16 cellular contexts compared by ENCODE assay signal in the genomic region with DNA sequence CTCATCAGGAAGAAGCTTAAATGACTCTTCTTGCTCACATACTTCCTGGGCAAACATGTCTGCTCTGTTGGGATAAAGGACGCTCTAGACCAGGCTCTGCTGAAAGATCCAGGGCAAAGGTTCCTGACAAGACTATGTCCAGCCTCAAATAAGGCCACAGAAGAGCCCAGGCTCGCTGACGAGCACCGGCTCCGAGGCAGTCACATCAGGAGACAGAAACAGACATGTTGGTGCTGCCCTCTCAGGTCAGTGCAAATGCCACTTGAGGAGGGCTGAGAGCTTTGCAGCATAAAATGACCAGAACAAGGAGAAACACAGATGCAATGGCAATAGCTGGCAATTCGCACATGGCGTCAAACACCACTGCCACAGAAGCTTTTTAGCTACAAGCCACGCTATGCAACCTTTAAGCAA.
DNase-seq lines count a peak whose midpoint lies in the region; ATAC-seq and TF ChIP-seq lines count a peak whose summit lies in the region.
"Had no signal": no experiment of that assay in that cellular context is flagged by ENCODE, and none has a peak within 500 bp of the region (broad histone marks: within the 10 kb centered on the region; RNA-seq: fewer than 3 reads in every experiment).

No MANE protein-coding gene starts in this region.

- BruUV-seq in PC-3 (replicated peaks; lab: Mats Ljungman, UMichigan) = no TSS peak

- H3K9me3 ChIP-seq in PC-3 (ENCODE audit: low read length) = no peaks in the 10 kb centered on the region
- H3K9me3 ChIP-seq in parathyroid adenoma (ENCODE audit: control insufficient read depth, low read length) = no peaks in the 10 kb centered on the region
- H3K9me3 ChIP-seq in gastroesophageal sphincter = no peaks in the 10 kb centered on the region
- H3K9me3 ChIP-seq in spleen = no peaks in the 10 kb centered on the region
- H3K9me3 ChIP-seq: BE2C, left lung, psoas muscle had no signal

- no peaks in the 10 kb centered on the region for H3K9me2 ChIP-seq in PC-3 (replicated peaks; ENCODE audit: low read length)

- intact Hi-C loops in PC-3 (cut with micrococcal nuclease) (no loop called here), spleen (cut with DNase I; ENCODE audit: low total_unique reads) (no loop called here)

- H3K4me1 ChIP-seq in PC-3 (ENCODE audit: insufficient read depth, low read length) (peaks cover 21% of the 10 kb centered on the region), parathyroid adenoma (no peaks in the 10 kb centered on the region), gastroesophageal sphincter (peaks cover 0 to 1% (median 0%) of the 10 kb centered on the region in 3 donors), spleen (peaks cover 0 to 24% (median 8%) of the 10 kb centered on the region in 6 donors)
- H3K4me1 ChIP-seq: BE2C, psoas muscle had no signal

- H3F3A ChIP-seq in PC-3 (ENCODE audit: low read length, unreplicated experiment) = peaks cover 5% of the 10 kb centered on the region

- H2AFZ ChIP-seq in PC-3 (ENCODE audit: low read length) (peak overlapping the region; percentile 51; the same call in 1 of the 2 replicates), parathyroid adenoma (peak overlapping the region; percentile 31)

- TF ChIP-seq CTCF in PC-3 (conservative IDR thresholded peaks at IDR 0.05; ENCODE audit: low read depth, low read length) (no peak), parathyroid adenoma (IDR thresholded peaks at IDR 0.05) (no peak), gastroesophageal sphincter (IDR thresholded peaks at IDR 0.05) (no peak), spleen (IDR thresholded peaks at IDR 0.05 in 8 of 11, conservative IDR thresholded peaks at IDR 0.05 in 3 of 11) (no peak)

- H4K20me1 ChIP-seq in PC-3 (ENCODE audit: low read length) = no peaks in the 10 kb centered on the region

- no peak for TF ChIP-seq EP300 in gastroesophageal sphincter (IDR thresholded peaks at IDR 0.05)

- H3K4me2 ChIP-seq in PC-3 (ENCODE audit: low read length) = no peak overlapping the region
- no peak overlapping the region for H3K4me2 ChIP-seq in parathyroid adenoma (ENCODE audit: low read length)

- no peaks in the 10 kb centered on the region for H3K36me3 ChIP-seq in PC-3 (ENCODE audit: low read depth, low read length)
- H3K36me3 ChIP-seq in parathyroid adenoma (ENCODE audit: control insufficient read depth, insufficient read depth, low read length) = no peaks in the 10 kb centered on the region
- no peaks in the 10 kb centered on the region for H3K36me3 ChIP-seq in gastroesophageal sphincter
- no peaks in the 10 kb centered on the region for H3K36me3 ChIP-seq in spleen
- H3K36me3 ChIP-seq: BE2C, left lung had no signal

- ATAC-seq in PC-3 (no peak), gastroesophageal sphincter (no peak)
- ATAC-seq: psoas muscle had no signal

- POLR2A ChIA-PET in PC-3 (lab: Charles Lee; ENCODE audit: unreplicated experiment) = no interaction called here

- CTCF ChIA-PET in PC-3 (lab: Charles Lee) = no interaction called here

- H3K79me2 ChIP-seq in PC-3 (ENCODE audit: low read length) (no peaks in the 10 kb centered on the region), parathyroid adenoma (no peaks in the 10 kb centered on the region)

- DNase-seq in ELF-1 (ENCODE audit: low read depth, low spot score) (peak; percentile 10), PC-3 (no peak), spleen (no peak), NCI-H446 (lab: John Stamatoyannopoulos, UW) (no peak), 8988T (no peak)
- DNase-seq: activated naive CD4-positive, alpha-beta T cell treated with Interleukin-2 at 50 U/mL for 16 hours; BE2C; effector memory CD4-positive, alpha-beta T cell; left lung; naive B cell; NCI-H1694 treated with DMSO at 0.1 percent for 48 hours; NCI-H510A treated with DMSO at 0.1 percent for 48 hours; psoas muscle had no signal

- TF ChIP-seq POLR2A in gastroesophageal sphincter (IDR thresholded peaks at IDR 0.05) = no peak
- no peak for TF ChIP-seq POLR2A in spleen (IDR thresholded peaks at IDR 0.05)

- 81 to 93% methylated on average over 6 to 8 of the region's 8 CpGs for WGBS in gastroesophageal sphincter (ENCODE audit: low coverage in 1 of 2), 2 donors
- WGBS in spleen, 5 donors = 87 to 95% (median 93%) methylated on average over 8 of the region's 8 CpGs

- no peak overlapping the region for H3K9ac ChIP-seq in PC-3 (ENCODE audit: low read length)
- H3K9ac ChIP-seq in parathyroid adenoma = no peak overlapping the region

- H3K4me3 ChIP-seq in PC-3 (ENCODE audit: low read length) = no peak overlapping the region
- H3K4me3 ChIP-seq in parathyroid adenoma (ENCODE audit: low read depth, low read length) = no peak overlapping the region
- H3K4me3 ChIP-seq in gastroesophageal sphincter = no peak overlapping the region
- no peak overlapping the region for H3K4me3 ChIP-seq in spleen
- H3K4me3 ChIP-seq: left lung, psoas muscle had no signal

- H3K27ac ChIP-seq in PC-3 (ENCODE audit: low read length) (no peak overlapping the region), cingulate gyrus (ENCODE audit: low read depth, low read length) (peak overlapping the region; percentile 35), parathyroid adenoma (no peak overlapping the region), gastroesophageal sphincter (no peak overlapping the region), spleen (peak overlapping the region in 1 of 8 donors; percentile 7)
- H3K27ac ChIP-seq: psoas muscle had no signal

- no peaks in the 10 kb centered on the region for H3K27me3 ChIP-seq in PC-3 (ENCODE audit: low read length)
- no peaks in the 10 kb centered on the region for H3K27me3 ChIP-seq in parathyroid adenoma (ENCODE audit: control insufficient read depth, insufficient read depth, low read length)
- H3K27me3 ChIP-seq in gastroesophageal sphincter = no peaks in the 10 kb centered on the region
- H3K27me3 ChIP-seq in spleen (replicated peaks in 1 of 7) = no peaks in the 10 kb centered on the region
- H3K27me3 ChIP-seq: BE2C, left lung had no signal
